Comparison of ENCODE assay signal across 12 cellular contexts in genomic region chr4:154349829-154350228, GRCh38.
A peak's percentile ranks its signal among the peaks of the same experiment; 100 is the strongest.
DNase-seq lines count a peak whose midpoint lies in the region; ATAC-seq, FAIRE-seq and TF ChIP-seq lines count a peak whose summit lies in the region.
"Had no signal": no experiment of that assay in that cellular context is flagged by ENCODE, and none has a peak within 500 bp of the region (broad histone marks: within the 10 kb centered on the region; RNA-seq: fewer than 3 reads in every experiment).

No MANE protein-coding gene starts in this region.

- FAIRE-seq in urothelium cell line (lab: Jason Lieb, UNC), result no peak
- no peak for FAIRE-seq in RCC 7860 (lab: Jason Lieb, UNC)

- H3K4me1 Mint-ChIP-seq in activated CD4-positive, alpha-beta T cell treated with anti-CD3 and anti-CD28 coated beads for 36 hours, result no peaks in the 10 kb centered on the region
- H3K4me1 Mint-ChIP-seq: CD8-positive, alpha-beta memory T cell had no signal

- H3K79me2 ChIP-seq in MM.1S (ENCODE audit: low read length), result no peaks in the 10 kb centered on the region

- DNase-seq in activated CD4-positive, alpha-beta T cell treated with anti-CD3 and anti-CD28 coated beads for 48 hours, result peak; percentile 4
- no peak for DNase-seq in activated CD4-positive, alpha-beta T cell treated with anti-CD3 and anti-CD28 coated beads for 36 hours
- DNase-seq in MM.1S (peak; percentile 18), epithelial cell of esophagus (ENCODE audit: low read depth) (peak; percentile 43), urothelium cell line (ENCODE audit: low spot score) (peak; percentile 26), epidermal melanocyte (ENCODE audit: insufficient read length, low spot score) (no peak), RCC 7860 (ENCODE audit: low spot score) (no peak), NCI-H1105 (lab: John Stamatoyannopoulos, UW) (no peak)
- DNase-seq: CD8-positive, alpha-beta memory T cell; NCI-H524 treated with DMSO at 0.1 percent for 48 hours; stimulated activated CD4-positive, alpha-beta T cell treated with anti-CD3 and anti-CD28 coated beads, Interleukin-12 subunit alpha, Interleukin-12 subunit beta, amount 100 ng/mL, for 4 hours; upper lobe of left lung had no signal

- H3K36me3 Mint-ChIP-seq in activated CD4-positive, alpha-beta T cell treated with anti-CD3 and anti-CD28 coated beads for 36 hours (ENCODE audit: low read depth), result no peaks in the 10 kb centered on the region
- H3K36me3 Mint-ChIP-seq: CD8-positive, alpha-beta memory T cell had no signal

- no peak overlapping the region for H3K27ac Mint-ChIP-seq in activated CD4-positive, alpha-beta T cell treated with anti-CD3 and anti-CD28 coated beads for 36 hours
- H3K27ac Mint-ChIP-seq: CD8-positive, alpha-beta memory T cell had no signal

- no peaks in the 10 kb centered on the region for H3F3A ChIP-seq in MM.1S (ENCODE audit: insufficient read depth, low read length)

- H3K9me2 ChIP-seq in MM.1S (replicated peaks; ENCODE audit: insufficient read depth, low read length), result no peaks in the 10 kb centered on the region

- H3K9me3 Mint-ChIP-seq in activated CD4-positive, alpha-beta T cell treated with anti-CD3 and anti-CD28 coated beads for 36 hours (ENCODE audit: low read depth), result no peaks in the 10 kb centered on the region
- H3K9me3 Mint-ChIP-seq: CD8-positive, alpha-beta memory T cell had no signal

- no peak overlapping the region for H3K4me2 ChIP-seq in MM.1S (ENCODE audit: low read depth, low read length)

- no peaks in the 10 kb centered on the region for H4K20me1 ChIP-seq in MM.1S (ENCODE audit: insufficient read depth, low read length)

- H3K36me3 ChIP-seq in MM.1S (replicated peaks; ENCODE audit: insufficient read depth, low read length), result no peaks in the 10 kb centered on the region
- H3K36me3 ChIP-seq: upper lobe of left lung had no signal

- H2AFZ ChIP-seq in MM.1S (ENCODE audit: low read length), result no peak overlapping the region

- CTCF ChIA-PET in activated CD4-positive, alpha-beta T cell treated with anti-CD3 and anti-CD28 coated beads for 36 hours (lab: Charles Lee), result interaction anchor here (1.7 kb wide), 1 partner anchor 8 kb away, joined by 5 read pairs; no protein-coding TSS in a partner anchor

- no peak overlapping the region for H3K4me3 Mint-ChIP-seq in activated CD4-positive, alpha-beta T cell treated with anti-CD3 and anti-CD28 coated beads for 36 hours
- H3K4me3 Mint-ChIP-seq: CD8-positive, alpha-beta memory T cell had no signal

- TF ChIP-seq CTCF in MM.1S (IDR thresholded peaks at IDR 0.05; ENCODE audit: low read length) (peak; percentile 41), epithelial cell of esophagus (IDR thresholded peaks at IDR 0.05; ENCODE audit: insufficient read depth, low read depth, low read length, missing control alignments) (peak; percentile 74)

- no peak overlapping the region for H3K27ac ChIP-seq in MM.1S (ENCODE audit: low read length)
- H3K27ac ChIP-seq: upper lobe of left lung had no signal

- ATAC-seq in activated CD4-positive, alpha-beta T cell treated with anti-CD3 and anti-CD28 coated beads for 36 hours, result no peak

- POLR2A ChIA-PET in activated CD4-positive, alpha-beta T cell treated with anti-CD3 and anti-CD28 coated beads for 36 hours (lab: Charles Lee), result no interaction called here

- H3K9ac ChIP-seq in MM.1S (ENCODE audit: low read length), result no peak overlapping the region

- H3K27me3 ChIP-seq in MM.1S (replicated peaks; ENCODE audit: insufficient read depth, low read length), result no peaks in the 10 kb centered on the region
- H3K27me3 ChIP-seq: upper lobe of left lung had no signal

- H3K27me3 Mint-ChIP-seq in activated CD4-positive, alpha-beta T cell treated with anti-CD3 and anti-CD28 coated beads for 36 hours, result no peaks in the 10 kb centered on the region

- intact Hi-C loops in activated CD4-positive, alpha-beta T cell treated with anti-CD3 and anti-CD28 coated beads for 36 hours (cut with DNase I, micrococcal nuclease), result loop anchor here in 1 of 2 experiments (2.0 kb wide), 1 partner anchor 61 kb away; no protein-coding TSS in a partner anchor

- H3K4me3 ChIP-seq in MM.1S (ENCODE audit: low read length) (no peak overlapping the region), epithelial cell of esophagus (ENCODE audit: low read length) (no peak overlapping the region)
- H3K4me3 ChIP-seq: upper lobe of left lung had no signal

- H3K4me1 ChIP-seq in MM.1S (ENCODE audit: low read length), result no peaks in the 10 kb centered on the region
- H3K4me1 ChIP-seq: upper lobe of left lung had no signal

- no peaks in the 10 kb centered on the region for H3K9me3 ChIP-seq in MM.1S (replicated peaks; ENCODE audit: insufficient read depth, low read length)
- H3K9me3 ChIP-seq: upper lobe of left lung had no signal

Comparison
In these comparisons a context has a peak if more than half of its experiments do, and no peak if none do; other contexts are left out.
1. DNase-seq: peak in activated CD4-positive, alpha-beta T cell treated with anti-CD3 and anti-CD28 coated beads for 48 hours (single experiment), MM.1S (single experiment), epithelial cell of esophagus (single experiment) and urothelium cell line (single experiment); none in activated CD4-positive, alpha-beta T cell treated with anti-CD3 and anti-CD28 coated beads for 36 hours (single experiment), epidermal melanocyte (single experiment), RCC 7860 (single experiment) and NCI-H1105 (single experiment).